In the genomic region with DNA sequence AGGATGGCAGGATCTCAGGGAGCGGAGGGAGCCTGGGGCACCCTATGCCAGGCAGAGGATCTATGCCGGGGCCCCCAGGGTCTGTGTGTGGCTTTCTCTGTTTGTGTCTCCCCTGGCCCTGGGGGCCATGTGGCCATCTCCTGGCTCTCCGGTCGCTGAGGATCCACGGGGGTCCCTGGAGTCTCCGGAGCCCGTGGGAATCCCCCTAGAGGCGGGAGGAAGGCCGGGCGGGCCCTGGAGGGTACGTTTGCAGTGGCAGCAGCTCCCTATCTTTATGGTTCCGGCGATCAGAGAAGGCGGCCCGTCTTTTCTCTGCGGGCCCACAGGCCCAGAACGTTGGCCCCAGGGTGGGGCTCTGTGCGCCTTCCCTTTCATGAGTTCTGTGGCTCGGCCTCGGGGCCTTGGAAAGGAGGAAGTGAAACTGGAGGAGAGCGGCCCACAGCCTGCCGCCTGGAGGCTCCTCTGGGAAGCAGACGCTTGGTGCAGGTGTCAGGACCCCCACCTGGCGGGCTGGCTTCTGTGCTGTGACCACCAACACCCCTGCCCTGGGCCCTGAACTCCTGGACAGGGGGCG, we compare ENCODE assay signal across 9 cellular contexts.
DNase-seq lines count a peak whose midpoint lies in the region; ATAC-seq and TF ChIP-seq lines count a peak whose summit lies in the region.
"Had no signal": no experiment of that assay in that cellular context is flagged by ENCODE, and none has a peak within 500 bp of the region (broad histone marks: within the 10 kb centered on the region; RNA-seq: fewer than 3 reads in every experiment).

No MANE protein-coding gene starts in this region.

- no peaks in the 10 kb centered on the region for H3K9me3 ChIP-seq in right atrium auricular region
- H3K9me3 ChIP-seq in mucosa of descending colon: no peaks in the 10 kb centered on the region

- peak overlapping the region; percentile 20 for H3K4me3 Mint-ChIP-seq in activated naive CD8-positive, alpha-beta T cell

- intact Hi-C loops in Right ventricle myocardium inferior (cut with DNase I): loop anchor here (5.0 kb wide), 2 partner anchors 80 to 220 kb away; partner anchors contain the start of gene KCNQ1
- intact Hi-C loops in mucosa of descending colon (cut with DNase I, micrococcal nuclease): no loop called here

- H3K36me3 Mint-ChIP-seq in activated naive CD8-positive, alpha-beta T cell: no peaks in the 10 kb centered on the region

- H3K27ac ChIP-seq in right atrium auricular region: no peak overlapping the region

- peak overlapping the region; percentile 50 for H3K27ac Mint-ChIP-seq in activated naive CD8-positive, alpha-beta T cell

- peaks cover 36% of the 10 kb centered on the region for H3K4me1 Mint-ChIP-seq in activated naive CD8-positive, alpha-beta T cell (ENCODE audit: low read depth)

- ATAC-seq in Right ventricle myocardium inferior (peak; percentile 21), HG03565 (IDR thresholded peaks at IDR 0.05; ENCODE audit: unreplicated experiment) (peak; percentile 64), mucosa of descending colon (peak; percentile 85), HG02759 (IDR thresholded peaks at IDR 0.05; ENCODE audit: unreplicated experiment) (no peak), HG02970 (IDR thresholded peaks at IDR 0.05; ENCODE audit: low FRiP score, unreplicated experiment) (no peak)

- no peak overlapping the region for H3K4me3 ChIP-seq in right atrium auricular region
- H3K4me3 ChIP-seq in mucosa of descending colon: no peak overlapping the region

- H3K9me3 Mint-ChIP-seq in activated naive CD8-positive, alpha-beta T cell (ENCODE audit: low read depth): no peaks in the 10 kb centered on the region

- no peak for TF ChIP-seq CTCF in right atrium auricular region (IDR thresholded peaks at IDR 0.05)
- TF ChIP-seq CTCF in mucosa of descending colon (IDR thresholded peaks at IDR 0.05): peak; percentile 29

- H3K4me1 ChIP-seq in right atrium auricular region (peaks cover 0 to 35% of the 10 kb centered on the region in 2 donors), mucosa of descending colon (ENCODE audit: low read depth) (peaks cover 28% of the 10 kb centered on the region)

- H3K36me3 ChIP-seq in right atrium auricular region: no peaks in the 10 kb centered on the region
- H3K36me3 ChIP-seq in mucosa of descending colon (ENCODE audit: low read depth): no peaks in the 10 kb centered on the region

- peak; percentile 79 for DNase-seq in Right ventricle myocardium inferior (ENCODE audit: missing footprints)
- no peak for DNase-seq in right atrium auricular region (ENCODE audit: low spot score)
- peak; percentile 84 to 89 (median 86) for DNase-seq in mucosa of descending colon
- DNase-seq in NCI-H446 treated with DMSO at 0.1 percent for 48 hours (lab: John Stamatoyannopoulos, UW): no peak
- DNase-seq: DND-41 had no signal

- H3K27me3 ChIP-seq in right atrium auricular region: no peaks in the 10 kb centered on the region

- no peaks in the 10 kb centered on the region for H3K27me3 Mint-ChIP-seq in activated naive CD8-positive, alpha-beta T cell

Comparison
In these comparisons a context has a peak if more than half of its experiments do, and no peak if none do; other contexts are left out.
1. DNase-seq: peak in Right ventricle myocardium inferior (single experiment) and mucosa of descending colon (3 of 3); none in right atrium auricular region (single experiment) and NCI-H446 treated with DMSO at 0.1 percent for 48 hours (single experiment).
2. ATAC-seq: peak in Right ventricle myocardium inferior (single experiment), HG03565 (single experiment) and mucosa of descending colon (single experiment); none in HG02759 (single experiment) and HG02970 (single experiment).